ENCODE assay signal across 12 cellular contexts in genomic region chr4:174198396-174199179, GRCh38.
DNase-seq lines count a peak whose midpoint lies in the region; ATAC-seq and FAIRE-seq lines count a peak whose summit lies in the region.
"Had no signal": no experiment of that assay in that cellular context is flagged by ENCODE, and none has a peak within 500 bp of the region (broad histone marks: within the 10 kb centered on the region; RNA-seq: fewer than 3 reads in every experiment).

No MANE protein-coding gene starts in this region.

- ATAC-seq in GM21360 (IDR thresholded peaks at IDR 0.05; ENCODE audit: unreplicated experiment), result no peak
- ATAC-seq: activated T-helper 17 cell treated with anti-CD3 and anti-CD28 coated beads, Interleukin-2, amount 50 U/mL, for 72 hours; natural killer cell treated with Interleukin-12 subunit alpha and Interleukin-12 subunit beta and Interleukin-15 and Interleukin-18, amount 100 ng/mL, for 72 hours had no signal

- peak; percentile 70 for FAIRE-seq in HTR-8/SVneo (lab: Jason Lieb, UNC)

- DNase-seq in AG08395 (ENCODE audit: low spot score) (peak; percentile 76), HTR-8/SVneo (ENCODE audit: insufficient read length, low spot score) (peak; percentile 41), amniotic epithelial cell (ENCODE audit: low read depth) (peak; percentile 86), glomerular visceral epithelial cell (ENCODE audit: extremely low spot score) (peak; percentile 61), SW480 (ENCODE audit: low spot score) (no peak), NCI-H2171 treated with DMSO at 0.1 percent for 48 hours (lab: John Stamatoyannopoulos, UW) (no peak), Kasumi-1 (lab: John Stamatoyannopoulos, UW) (no peak)
- DNase-seq: dorsolateral prefrontal cortex, NCI-H1048 had no signal

Comparison
In these comparisons a context has a peak if more than half of its experiments do, and no peak if none do; other contexts are left out.
1. DNase-seq: peak in AG08395 (single experiment), HTR-8/SVneo (single experiment), amniotic epithelial cell (single experiment) and glomerular visceral epithelial cell (single experiment); none in SW480 (single experiment), NCI-H2171 treated with DMSO at 0.1 percent for 48 hours (single experiment) and Kasumi-1 (0 of 2).